1 cellular context compared by ENCODE assay signal in the genomic region with DNA sequence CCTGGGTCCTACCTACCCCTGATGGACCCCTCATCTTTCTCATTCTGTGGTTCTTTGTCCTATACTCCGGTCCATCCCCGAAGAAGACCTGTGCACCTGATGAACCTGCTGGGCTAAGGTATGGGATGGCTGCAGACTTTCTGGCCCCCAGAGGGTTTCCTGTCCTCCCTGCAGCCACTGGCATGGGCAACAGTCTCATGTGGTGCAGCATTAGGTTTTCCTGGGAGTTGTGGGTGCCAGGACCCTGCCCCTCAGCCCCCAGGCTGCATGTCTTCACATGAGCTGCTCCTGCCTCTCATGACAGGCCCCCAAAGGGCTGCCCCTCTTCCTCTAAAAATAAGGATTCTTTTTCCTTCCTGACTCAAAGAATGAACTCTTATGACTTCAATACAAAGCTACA.
TF ChIP-seq lines count a peak whose summit lies in the region.

No MANE protein-coding gene starts in this region.

TF ChIP-seq in GM12878, 131 proteins besides CTCF, POLR2A, EP300 and RAD21 (continued from another document):
- TF ChIP-seq KAT2A (conservative IDR thresholded peaks at IDR 0.05; ENCODE audit: control insufficient read depth, low read depth, low read length) (no peak), ZBTB4 (CRISPR knock-in tag; IDR thresholded peaks at IDR 0.05) (no peak), KLF5 (IDR thresholded peaks at IDR 0.05; ENCODE audit: partially characterized antibody) (no peak), POLR2AphosphoS5 (IDR thresholded peaks at IDR 0.05; ENCODE audit: low read length) (no peak), STAT1 (conservative IDR thresholded peaks at IDR 0.05) (no peak), SUZ12 (IDR thresholded peaks at IDR 0.05; ENCODE audit: unreplicated experiment) (no peak), ZBTB11 (CRISPR knock-in tag; IDR thresholded peaks at IDR 0.05) (no peak), NRF1 (conservative IDR thresholded peaks at IDR 0.05; ENCODE audit: low read depth, low read length) (no peak), ZNF384 (IDR thresholded peaks at IDR 0.05; ENCODE audit: borderline replicate concordance, low read depth, low read length) (no peak), ESRRA (IDR thresholded peaks at IDR 0.05; ENCODE audit: low read length) (no peak)
- TF ChIP-seq, protein P1, sequence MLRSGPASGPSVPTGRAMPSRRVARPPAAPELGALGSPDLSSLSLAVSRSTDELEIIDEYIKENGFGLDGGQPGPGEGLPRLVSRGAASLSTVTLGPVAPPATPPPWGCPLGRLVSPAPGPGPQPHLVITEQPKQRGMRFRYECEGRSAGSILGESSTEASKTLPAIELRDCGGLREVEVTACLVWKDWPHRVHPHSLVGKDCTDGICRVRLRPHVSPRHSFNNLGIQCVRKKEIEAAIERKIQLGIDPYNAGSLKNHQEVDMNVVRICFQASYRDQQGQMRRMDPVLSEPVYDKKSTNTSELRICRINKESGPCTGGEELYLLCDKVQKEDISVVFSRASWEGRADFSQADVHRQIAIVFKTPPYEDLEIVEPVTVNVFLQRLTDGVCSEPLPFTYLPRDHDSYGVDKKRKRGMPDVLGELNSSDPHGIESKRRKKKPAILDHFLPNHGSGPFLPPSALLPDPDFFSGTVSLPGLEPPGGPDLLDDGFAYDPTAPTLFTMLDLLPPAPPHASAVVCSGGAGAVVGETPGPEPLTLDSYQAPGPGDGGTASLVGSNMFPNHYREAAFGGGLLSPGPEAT (IDR thresholded peaks at IDR 0.05; ENCODE audit: low read depth) = no peak
- TF ChIP-seq, protein P2, sequence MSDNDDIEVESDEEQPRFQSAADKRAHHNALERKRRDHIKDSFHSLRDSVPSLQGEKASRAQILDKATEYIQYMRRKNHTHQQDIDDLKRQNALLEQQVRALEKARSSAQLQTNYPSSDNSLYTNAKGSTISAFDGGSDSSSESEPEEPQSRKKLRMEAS (IDR thresholded peaks at IDR 0.05; ENCODE audit: low read depth, low read length) = no peak
TF ChIP-seq in GM12878: peak in this region for 0.
